20 cellular contexts compared by ENCODE assay signal in genomic region chr3:45057557-45057956, GRCh38. TPM values are rescaled to one million over a fixed set of nuclear protein-coding genes. Genes with fewer than 3 reads are reported as not detected.
DNase-seq lines count a peak whose midpoint lies in the region; ATAC-seq and TF ChIP-seq lines count a peak whose summit lies in the region.
"Had no signal": no experiment of that assay in that cellular context is flagged by ENCODE, and none has a peak within 500 bp of the region (broad histone marks: within the 10 kb centered on the region; RNA-seq: fewer than 3 reads in every experiment).

No MANE protein-coding gene starts in this region.

- H3K27me3 ChIP-seq in HCT116 (ENCODE audit: insufficient read depth, low read length), result no peaks in the 10 kb centered on the region
- H3K27me3 ChIP-seq in psoas muscle (ENCODE audit: insufficient read depth in 3 of 3, low read length in 2 of 3), result no peaks in the 10 kb centered on the region

- TF ChIP-seq CTCF in HCT116 (IDR thresholded peaks at IDR 0.05 in 2 of 3, conservative IDR thresholded peaks at IDR 0.05 in 1 of 3; ENCODE audit: borderline replicate concordance in 1 of 3, insufficient read depth in 1 of 3, low read depth in 2 of 3, low read length in 2 of 3) (no peak), psoas muscle (IDR thresholded peaks at IDR 0.05) (no peak)

- DNase-seq in activated CD8-positive, alpha-beta memory T cell treated with anti-CD3 and anti-CD28 coated beads, Interleukin-2, amount 10 ng/mL, durations not matched to agents 7 days and 5 days, result peak; percentile 62
- no peak for DNase-seq in activated CD8-positive, alpha-beta memory T cell treated with anti-CD3 and anti-CD28 coated beads, Interleukin-2, amount 50 U/mL, for 48 hours
- DNase-seq in HCT116 (ENCODE audit: low read depth, low spot score) (no peak), psoas muscle (no peak), NCI-H1930 (lab: John Stamatoyannopoulos, UW) (no peak), amniotic stem cell (lab: John Stamatoyannopoulos, UW) (no peak)
- peak; percentile 11 for DNase-seq in activated naive CD8-positive, alpha-beta T cell treated with anti-CD3 and anti-CD28 coated beads for 36 hours
- DNase-seq in naive thymus-derived CD8-positive, alpha-beta T cell, result no peak
- DNase-seq: ACHN; CD4-positive, alpha-beta memory T cell; DMS79 treated with DMSO at 0.1 percent for 48 hours; effector memory CD8-positive, alpha-beta T cell; naive B cell; NCI-H187; NCI-H524 treated with DMSO at 0.1 percent for 48 hours; posterior cingulate gyrus had no signal

- TF ChIP-seq RAD21 in HCT116 (IDR thresholded peaks at IDR 0.05; ENCODE audit: low read depth), result no peak

- no peaks in the 10 kb centered on the region for H3K27me3 Mint-ChIP-seq in activated CD8-positive, alpha-beta memory T cell treated with anti-CD3 and anti-CD28 coated beads, Interleukin-2, amount 10 ng/mL, durations not matched to agents 7 days and 5 days
- peaks cover 4% of the 10 kb centered on the region for H3K27me3 Mint-ChIP-seq in activated naive CD8-positive, alpha-beta T cell treated with anti-CD3 and anti-CD28 coated beads for 36 hours
- H3K27me3 Mint-ChIP-seq in naive thymus-derived CD8-positive, alpha-beta T cell, result peaks cover 2 to 21% (median 6%) of the 10 kb centered on the region in 5 donors

- peak overlapping the region; percentile 53 for H3K4me2 ChIP-seq in HCT116 (ENCODE audit: low read length)

- H2AFZ ChIP-seq in HCT116 (ENCODE audit: low read depth, low read length, poor library complexity, severe bottlenecking), result no peak overlapping the region

- H3K4me1 ChIP-seq in HCT116 (ENCODE audit: control insufficient read depth in 1 of 2, insufficient read depth in 2 of 2, low read length in 2 of 2), result peaks cover 30 to 49% of the 10 kb centered on the region in 2 experiments; a peak in 3 of 4 replicates
- peaks cover 36% of the 10 kb centered on the region for H3K4me1 ChIP-seq in psoas muscle

- POLR2A ChIA-PET in HCT116 (lab: Charles Lee), result no interaction called here
- POLR2A ChIA-PET in naive thymus-derived CD8-positive, alpha-beta T cell (lab: Charles Lee), result no interaction called here

- H3K27ac ChIP-seq in HCT116 (ENCODE audit: low read depth, low read length), result no peak overlapping the region
- peak overlapping the region; percentile 77 for H3K27ac ChIP-seq in psoas muscle

- no peak overlapping the region for H3K4me3 ChIP-seq in HCT116 (replicated peaks in 1 of 2; ENCODE audit: low read depth in 1 of 2, low read length in 2 of 2)
- no peak overlapping the region for H3K4me3 ChIP-seq in psoas muscle

- no peaks in the 10 kb centered on the region for H3K9me3 Mint-ChIP-seq in activated CD8-positive, alpha-beta memory T cell treated with anti-CD3 and anti-CD28 coated beads, Interleukin-2, amount 10 ng/mL, durations not matched to agents 7 days and 5 days (ENCODE audit: low read depth)
- no peaks in the 10 kb centered on the region for H3K9me3 Mint-ChIP-seq in activated naive CD8-positive, alpha-beta T cell treated with anti-CD3 and anti-CD28 coated beads for 36 hours
- no peaks in the 10 kb centered on the region for H3K9me3 Mint-ChIP-seq in naive thymus-derived CD8-positive, alpha-beta T cell
- H3K9me3 Mint-ChIP-seq: CD4-positive, alpha-beta memory T cell; central memory CD8-positive, alpha-beta T cell; effector memory CD8-positive, alpha-beta T cell; naive B cell; WTC11 had no signal

- no peak overlapping the region for H3K4me3 Mint-ChIP-seq in activated CD8-positive, alpha-beta memory T cell treated with anti-CD3 and anti-CD28 coated beads, Interleukin-2, amount 10 ng/mL, durations not matched to agents 7 days and 5 days
- H3K4me3 Mint-ChIP-seq in activated naive CD8-positive, alpha-beta T cell treated with anti-CD3 and anti-CD28 coated beads for 36 hours, result no peak overlapping the region
- H3K4me3 Mint-ChIP-seq in naive thymus-derived CD8-positive, alpha-beta T cell, result no peak overlapping the region
- H3K4me3 Mint-ChIP-seq: central memory CD8-positive, alpha-beta T cell; effector memory CD8-positive, alpha-beta T cell; naive B cell; WTC11 had no signal

- WGBS in psoas muscle, 3 donors, result 91 to 94% (median 92%) methylated on average over 3 of the region's 3 CpGs

- H4K20me1 ChIP-seq in HCT116 (ENCODE audit: insufficient read depth), result no peaks in the 10 kb centered on the region

- no peak overlapping the region for H3K9ac ChIP-seq in HCT116 (ENCODE audit: low read length)

- ATAC-seq in activated CD8-positive, alpha-beta memory T cell treated with anti-CD3 and anti-CD28 coated beads, Interleukin-2, amount 10 ng/mL, durations not matched to agents 7 days and 5 days, result no peak
- ATAC-seq in HCT116, result no peak
- ATAC-seq in psoas muscle, result no peak
- ATAC-seq in naive thymus-derived CD8-positive, alpha-beta T cell, result no peak
- ATAC-seq: effector memory CD8-positive, alpha-beta T cell had no signal

- CTCF ChIA-PET in activated CD8-positive, alpha-beta memory T cell treated with anti-CD3 and anti-CD28 coated beads, Interleukin-2, amount 10 ng/mL, durations not matched to agents 7 days and 5 days (lab: Charles Lee), result interaction anchor here (0.7 to 7.9 kb wide), 4 partner anchors 8 to 153 kb away, joined by 3 to 71 read pairs (median 5); no protein-coding TSS in a partner anchor
- CTCF ChIA-PET in HCT116 (lab: Charles Lee), result interaction anchor here (1.8 to 1.9 kb wide), 2 partner anchors 20 to 153 kb away, joined by 3 to 8 read pairs; no protein-coding TSS in a partner anchor

- no TSS peak for BruUV-seq in HCT116 (replicated peaks; lab: Mats Ljungman, UMichigan)

- no peaks in the 10 kb centered on the region for H3K9me2 ChIP-seq in HCT116 (ENCODE audit: insufficient read depth)

- H3K27ac Mint-ChIP-seq in activated CD8-positive, alpha-beta memory T cell treated with anti-CD3 and anti-CD28 coated beads, Interleukin-2, amount 10 ng/mL, durations not matched to agents 7 days and 5 days, result no peak overlapping the region
- H3K27ac Mint-ChIP-seq in activated naive CD8-positive, alpha-beta T cell treated with anti-CD3 and anti-CD28 coated beads for 36 hours, result no peak overlapping the region
- H3K27ac Mint-ChIP-seq in naive thymus-derived CD8-positive, alpha-beta T cell, result peak overlapping the region in 1 of 10 donors; percentile 13
- H3K27ac Mint-ChIP-seq: WTC11 had no signal

- no peaks in the 10 kb centered on the region for H3K36me3 Mint-ChIP-seq in activated CD8-positive, alpha-beta memory T cell treated with anti-CD3 and anti-CD28 coated beads, Interleukin-2, amount 10 ng/mL, durations not matched to agents 7 days and 5 days
- H3K36me3 Mint-ChIP-seq in activated naive CD8-positive, alpha-beta T cell treated with anti-CD3 and anti-CD28 coated beads for 36 hours, result no peaks in the 10 kb centered on the region
- H3K36me3 Mint-ChIP-seq in naive thymus-derived CD8-positive, alpha-beta T cell, result no peaks in the 10 kb centered on the region
- H3K36me3 Mint-ChIP-seq: CD4-positive, alpha-beta memory T cell; naive B cell; WTC11 had no signal

- RAD21 ChIA-PET in HCT116 (lab: Charles Lee; ENCODE audit: low non-redundant PET in 1 of 2, low total read pairs in 2 of 2, uncharacterized antibody in 2 of 2, unreplicated experiment in 2 of 2), result no interaction called here

- no peaks in the 10 kb centered on the region for H3K9me3 ChIP-seq in HCT116 (ENCODE audit: control insufficient read depth in 1 of 2, insufficient read depth in 1 of 2, low read depth in 1 of 2, low read length in 2 of 2)
- no peaks in the 10 kb centered on the region for H3K9me3 ChIP-seq in psoas muscle

- peaks cover 24% of the 10 kb centered on the region for H3K4me1 Mint-ChIP-seq in activated CD8-positive, alpha-beta memory T cell treated with anti-CD3 and anti-CD28 coated beads, Interleukin-2, amount 10 ng/mL, durations not matched to agents 7 days and 5 days
- H3K4me1 Mint-ChIP-seq in activated naive CD8-positive, alpha-beta T cell treated with anti-CD3 and anti-CD28 coated beads for 36 hours, result peaks cover 17% of the 10 kb centered on the region
- H3K4me1 Mint-ChIP-seq in naive thymus-derived CD8-positive, alpha-beta T cell, result peaks cover 0 to 2% (median 0%) of the 10 kb centered on the region in 4 donors
- H3K4me1 Mint-ChIP-seq: central memory CD8-positive, alpha-beta T cell; naive B cell had no signal

- no peaks in the 10 kb centered on the region for H3K79me2 ChIP-seq in HCT116 (ENCODE audit: insufficient read depth, low read length)

- TF ChIP-seq POLR2A in HCT116 (IDR thresholded peaks at IDR 0.05; ENCODE audit: borderline replicate concordance, extremely low read depth, insufficient read depth, insufficient read length), result no peak

- H3K36me3 ChIP-seq in HCT116 (ENCODE audit: control insufficient read depth in 1 of 2, insufficient read depth in 2 of 2, low read length in 2 of 2), result no peaks in the 10 kb centered on the region
- no peaks in the 10 kb centered on the region for H3K36me3 ChIP-seq in psoas muscle (ENCODE audit: insufficient read depth in 1 of 2, low read depth in 1 of 2)

- intact Hi-C loops in HCT116 (cut with micrococcal nuclease), result no loop called here
- intact Hi-C loops in psoas muscle (cut with DNase I), result loop anchor here in 1 of 2 donors (5.0 kb wide), 1 partner anchor 60 kb away; no protein-coding TSS in a partner anchor

TF ChIP-seq in HCT116, 20 proteins besides CTCF, POLR2A, EP300 and RAD21:
- TF ChIP-seq SP1 (IDR thresholded peaks at IDR 0.05; ENCODE audit: low read depth), result peak; percentile 33; the same call in 1 of the 2 replicates
- no peak for TF ChIP-seq ZNF274 (IDR thresholded peaks at IDR 0.05; ENCODE audit: low read depth, low read length)
- peak; percentile 65 for TF ChIP-seq FOSL1 (IDR thresholded peaks at IDR 0.05; ENCODE audit: low read depth)
- peak; percentile 58 for TF ChIP-seq JUND (IDR thresholded peaks at IDR 0.05)
- TF ChIP-seq ZFX (IDR thresholded peaks at IDR 0.05), result no peak

RNA-seq across cellular contexts. Expression of gene CLEC3B, which starts 31.5 kb away (rescaled TPM):
- not detected for total RNA-seq in activated CD8-positive, alpha-beta memory T cell treated with anti-CD3 and anti-CD28 coated beads, Interleukin-2, amount 10 ng/mL, durations not matched to agents 7 days and 5 days
- total RNA-seq in HCT116 (2021; ENCODE audit: unreplicated experiment) (0.57 TPM), psoas muscle (10 to 100 TPM; 10.3 to 41.7 (median 16.5) TPM)
- polyA plus RNA-seq in HCT116 (2012), result 0.26 and 0.51 TPM in 2 replicates
- not detected for total RNA-seq in activated naive CD8-positive, alpha-beta T cell treated with anti-CD3 and anti-CD28 coated beads for 36 hours
- polyA plus RNA-seq in psoas muscle, result 10 to 100 TPM; 24.6 to 29.6 (median 26.7) TPM
- total RNA-seq in naive thymus-derived CD8-positive, alpha-beta T cell, result 1 to 10 TPM; 1.2 to 1.4 TPM
- polyA plus RNA-seq in naive thymus-derived CD8-positive, alpha-beta T cell, result not detected
- total RNA-seq: HT-29, M059J had no signal
- polyA plus RNA-seq: CD4-positive, alpha-beta memory T cell had no signal

Comparison
In these comparisons a context has a peak if more than half of its experiments do, and no peak if none do; other contexts are left out.
1. DNase-seq: peak in activated CD8-positive, alpha-beta memory T cell treated with anti-CD3 and anti-CD28 coated beads, Interleukin-2, amount 10 ng/mL, durations not matched to agents 7 days and 5 days (single experiment) and activated naive CD8-positive, alpha-beta T cell treated with anti-CD3 and anti-CD28 coated beads for 36 hours (single experiment); none in activated CD8-positive, alpha-beta memory T cell treated with anti-CD3 and anti-CD28 coated beads, Interleukin-2, amount 50 U/mL, for 48 hours (single experiment), HCT116 (single experiment), psoas muscle (0 of 2), naive thymus-derived CD8-positive, alpha-beta T cell (0 of 10), NCI-H1930 (0 of 2) and amniotic stem cell (single experiment).